8 cellular contexts compared by ENCODE assay signal in genomic region chr20:32207626-32208498, GRCh38. TPM values are rescaled to one million over a fixed set of nuclear protein-coding genes. Genes with fewer than 3 reads are reported as not detected.
DNase-seq lines count a peak whose midpoint lies in the region; ATAC-seq and TF ChIP-seq lines count a peak whose summit lies in the region.

TSS of gene PLAGL2 (minus strand) at chr20:32207743. CDS start at chr20:32202178, 5,565 bp downstream.
TSS of gene POFUT1 (plus strand) at chr20:32207880. CDS start at chr20:32207942, 62 bp downstream.

- ATAC-seq in GM19035 (IDR thresholded peaks at IDR 0.05; ENCODE audit: unreplicated experiment) (peak; percentile 87), HG03280 (IDR thresholded peaks at IDR 0.05; ENCODE audit: unreplicated experiment) (peak; percentile 93), left colon (peak; percentile 86)

- H3K9me3 ChIP-seq in BE2C: no peaks in the 10 kb centered on the region

- peaks cover 6% of the 10 kb centered on the region; the same call in 1 of the 2 replicates for H3K4me1 ChIP-seq in BE2C

- no peaks in the 10 kb centered on the region for H3K27me3 ChIP-seq in BE2C

- peak; percentile 92 for DNase-seq in BE2C
- DNase-seq in NCI-H345 treated with DMSO at 0.1 percent for 48 hours (lab: John Stamatoyannopoulos, UW; ENCODE audit: unreplicated experiment): peak; percentile 88
- peak; percentile 85 to 87 for DNase-seq in activated CD4-positive, alpha-beta T cell treated with anti-CD3 and anti-CD28 coated beads for 24 hours (ENCODE audit: low read depth in 2 of 2)
- DNase-seq in choroid plexus epithelial cell (ENCODE audit: low read depth): peak; percentile 87
- DNase-seq in left colon: peak; percentile 87 to 92
- peak; percentile 84 to 91 for DNase-seq in stimulated activated CD4-positive, alpha-beta T cell treated with anti-CD3 and anti-CD28 coated beads, Interleukin-1b, Interleukin-23, amount 100 ng/mL, for 4 hours (ENCODE audit: low read depth in 2 of 2)

- intact Hi-C loops in left colon (cut with DNase I, micrococcal nuclease): no loop called here

- TF ChIP-seq CTCF in BE2C (IDR thresholded peaks at IDR 0.05; ENCODE audit: low read depth, low read length) (no peak; the same call in 1 of the 2 replicates), choroid plexus epithelial cell (conservative IDR thresholded peaks at IDR 0.05; ENCODE audit: low read depth, low read length) (peak; percentile 17)

- peaks cover 16% of the 10 kb centered on the region for H3K36me3 ChIP-seq in BE2C

- H3K4me3 ChIP-seq in BE2C (ENCODE audit: low read depth, low read length) (peak within 1 kb of the TSS; percentile 100), choroid plexus epithelial cell (ENCODE audit: low read depth, low read length) (peak within 1 kb of the TSS; percentile 95)

RNA-seq across cellular contexts. Expression of gene PLAGL2, which starts in this region (rescaled TPM):
- 15.5 TPM for polyA plus RNA-seq in BE2C (2012; ENCODE audit: insufficient read depth, insufficient read length, low read depth)
- total RNA-seq in left colon: 10 to 100 TPM; 13.4 to 28.0 TPM

RNA-seq across cellular contexts. Expression of gene POFUT1, which starts in this region (rescaled TPM):
- 18.2 TPM for polyA plus RNA-seq in BE2C (2012; ENCODE audit: insufficient read depth, insufficient read length, low read depth)
- total RNA-seq in left colon: 10 to 100 TPM; 36.6 to 63.2 TPM

Comparison
In these comparisons a context has a peak if more than half of its experiments do, and no peak if none do; other contexts are left out.
1. Peak in every context shown above with its lines: DNase-seq, ATAC-seq and H3K4me3 ChIP-seq.